1 cellular context compared by ENCODE assay signal in genomic region chr12:132172619-132173018, GRCh38.
TF ChIP-seq lines count a peak whose summit lies in the region.

No MANE protein-coding gene starts in this region.

TF ChIP-seq in HepG2, 621 proteins besides CTCF, POLR2A, EP300 and RAD21:
- TF ChIP-seq ELF3 (CRISPR knock-in tag; IDR thresholded peaks at IDR 0.05) (no peak), ATF5 (CRISPR knock-in tag; IDR thresholded peaks at IDR 0.05; ENCODE audit: low read depth) (no peak), TIGD3 (CRISPR knock-in tag; IDR thresholded peaks at IDR 0.05; ENCODE audit: borderline replicate concordance) (no peak), ATF1 (CRISPR knock-in tag; IDR thresholded peaks at IDR 0.05) (no peak), EZH2 (conservative IDR thresholded peaks at IDR 0.05; ENCODE audit: low read depth, low read length) (peak; percentile 74; the same call in 1 of the 2 replicates)
